In genomic region chr3:157159762-157160651, GRCh38 we compare ENCODE assay signal across 8 cellular contexts. TPM values are rescaled to one million over a fixed set of nuclear protein-coding genes. Genes with fewer than 3 reads are reported as not detected.
DNase-seq lines count a peak whose midpoint lies in the region; ATAC-seq lines count a peak whose summit lies in the region.

CCNL1 (minus strand) TSS chr3:157160147; CDS start chr3:157160094, 53 bp downstream.

- ATAC-seq in GM19397 (IDR thresholded peaks at IDR 0.05; ENCODE audit: unreplicated experiment) (peak; percentile 84), HG03565 (IDR thresholded peaks at IDR 0.05; ENCODE audit: unreplicated experiment) (peak; percentile 78), left lobe of liver (peak; percentile 86)

- DNase-seq in CD1c-positive myeloid dendritic cell (ENCODE audit: extremely low spot score) = peak; percentile 99
- DNase-seq in NCI-H748 treated with DMSO at 0.1 percent for 48 hours (lab: John Stamatoyannopoulos, UW) = peak; percentile 73
- peak; percentile 94 to 95 for DNase-seq in activated CD4-positive, alpha-beta T cell treated with anti-CD3 and anti-CD28 coated beads, Interleukin-2, amount 50 U/mL, for 24 hours (ENCODE audit: low read depth in 1 of 2, low spot score in 1 of 2)
- DNase-seq in dedifferentiated amniotic fluid mesenchymal stem cell (ENCODE audit: extremely low spot score) = peak; percentile 96
- peak; percentile 98 for DNase-seq in left lobe of liver (ENCODE audit: low spot score)
- DNase-seq in stimulated activated CD4-positive, alpha-beta T cell treated with anti-CD3 and anti-CD28 coated beads, Interleukin-2, amount 100 ng/mL, for 24 hours = peak; percentile 95 to 96

RNA-seq across cellular contexts. Expression of gene CCNL1, which starts in this region (rescaled TPM):
- 39.8 TPM for total RNA-seq in left lobe of liver

Comparison
In these comparisons a context has a peak if more than half of its experiments do, and no peak if none do; other contexts are left out.
1. Peak in every context shown above with its lines: DNase-seq and ATAC-seq.